In the genomic region with DNA sequence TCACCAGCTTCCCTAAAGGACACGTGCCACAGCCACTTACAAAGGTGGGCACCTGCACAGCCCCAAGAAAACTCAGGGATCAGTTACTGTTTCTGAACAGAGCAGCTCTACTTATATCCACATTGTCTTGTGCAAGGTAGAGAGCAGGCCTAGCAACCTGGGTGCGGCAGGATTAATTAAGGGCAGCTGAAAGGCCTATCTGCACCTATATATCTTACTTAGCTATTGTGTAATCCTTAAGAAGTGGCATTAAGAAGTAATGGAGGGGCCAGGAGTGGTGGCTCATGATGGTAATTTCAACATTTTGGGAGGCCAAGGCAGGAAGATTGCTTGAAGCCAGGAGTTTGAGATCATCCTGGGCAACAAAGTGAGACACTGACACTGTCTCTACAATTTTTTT, we compare ENCODE assay signal across 17 cellular contexts. TPM values are rescaled to one million over a fixed set of nuclear protein-coding genes. Genes with fewer than 3 reads are reported as not detected.
DNase-seq lines count a peak whose midpoint lies in the region; ATAC-seq, FAIRE-seq and TF ChIP-seq lines count a peak whose summit lies in the region.
"Had no signal": no experiment of that assay in that cellular context is flagged by ENCODE, and none has a peak within 500 bp of the region (broad histone marks: within the 10 kb centered on the region; RNA-seq: fewer than 3 reads in every experiment).

No MANE protein-coding gene starts in this region.

- H3K27ac ChIP-seq in IMR-90 (ENCODE audit: insufficient read depth, low read length) (no peak overlapping the region), K562 (ENCODE audit: extremely low read depth, low read depth, low read length) (no peak overlapping the region), suprapubic skin (peak overlapping the region; percentile 6), right cardiac atrium (ENCODE audit: low read length) (no peak overlapping the region)

- H3K9me1 ChIP-seq in IMR-90 (ENCODE audit: insufficient read depth, low read length), result no peaks in the 10 kb centered on the region
- H3K9me1 ChIP-seq in K562 (ENCODE audit: control insufficient read depth, insufficient read depth, low read length), result no peaks in the 10 kb centered on the region

- no peak overlapping the region for H3K4ac ChIP-seq in IMR-90 (ENCODE audit: low read depth, low read length)

- H3K23ac ChIP-seq in IMR-90 (ENCODE audit: low read depth, low read length), result no peak overlapping the region

- H2BK120ac ChIP-seq in IMR-90 (ENCODE audit: low read depth, low read length), result no peak overlapping the region

- H3K4me2 ChIP-seq in IMR-90 (ENCODE audit: low read depth, low read length), result no peak overlapping the region
- H3K4me2 ChIP-seq in K562 (ENCODE audit: insufficient read depth, low read length), result no peak overlapping the region
- H3K4me2 ChIP-seq: GM23338 had no signal

- H3K4me3 ChIP-seq in IMR-90 (ENCODE audit: insufficient read depth, low read depth, low read length) (no peak overlapping the region), K562 (no peak overlapping the region), suprapubic skin (no peak overlapping the region), right cardiac atrium (ENCODE audit: low read length) (no peak overlapping the region)
- H3K4me3 ChIP-seq: GM23338 had no signal

- TF ChIP-seq EP300 in K562 (IDR thresholded peaks at IDR 0.05; ENCODE audit: low read length), result no peak
- no peak for TF ChIP-seq EP300 in suprapubic skin (IDR thresholded peaks at IDR 0.05)

- CTCF ChIA-PET in IMR-90 (lab: Yijun Ruan, JAX) (no interaction called here), K562 (lab: Yijun Ruan, JAX; ENCODE audit: low intra/inter-chr PET ratio) (no interaction called here)

- H3K18ac ChIP-seq in IMR-90 (ENCODE audit: low read depth, low read length), result no peak overlapping the region

- TF ChIP-seq CTCF in IMR-90 (conservative IDR thresholded peaks at IDR 0.05; ENCODE audit: low read depth, low read length) (no peak), K562 (IDR thresholded peaks at IDR 0.05 in 2 of 3, conservative IDR thresholded peaks at IDR 0.05 in 1 of 3; ENCODE audit: insufficient read depth in 2 of 3, low read depth in 1 of 3, low read length in 3 of 3) (no peak), suprapubic skin (IDR thresholded peaks at IDR 0.05) (no peak)

- no peak for FAIRE-seq in K562 (lab: Jason Lieb, UNC)
- FAIRE-seq: HTR-8/SVneo had no signal

- no peak overlapping the region for H3K9ac ChIP-seq in IMR-90 (ENCODE audit: low read depth, low read length)
- no peak overlapping the region for H3K9ac ChIP-seq in K562 (ENCODE audit: insufficient read depth in 1 of 2, low read depth in 2 of 2, low read length in 2 of 2)

- H2AK5ac ChIP-seq in IMR-90 (ENCODE audit: low read depth, low read length), result no peak overlapping the region

- no peak overlapping the region for H2BK15ac ChIP-seq in IMR-90 (ENCODE audit: low read depth, low read length)

- TF ChIP-seq POLR2A in IMR-90 (IDR thresholded peaks at IDR 0.05; ENCODE audit: low read depth, low read length), result no peak
- no peak for TF ChIP-seq POLR2A in K562 (conservative IDR thresholded peaks at IDR 0.05)
- no peak for TF ChIP-seq POLR2A in suprapubic skin (IDR thresholded peaks at IDR 0.05)

- H3K14ac ChIP-seq in IMR-90 (replicated peaks; ENCODE audit: low read depth, low read length), result no peak overlapping the region

- no peak for ATAC-seq in IMR-90 (ENCODE audit: low read depth)
- no peak for ATAC-seq in K562
- ATAC-seq in right cardiac atrium, result no peak
- ATAC-seq: GM23338 had no signal

- no peaks in the 10 kb centered on the region for H3K79me1 ChIP-seq in IMR-90 (ENCODE audit: low read depth in 1 of 2, low read length in 2 of 2)

- DNase-seq in IMR-90, result no peak
- peak; percentile 84 for DNase-seq in NCI-H524 treated with DMSO at 0.1 percent for 48 hours (lab: John Stamatoyannopoulos, UW)
- no peak for DNase-seq in K562 (ENCODE audit: extremely low read depth in 1 of 4, low spot score in 3 of 4)
- DNase-seq in suprapubic skin (ENCODE audit: low spot score in 2 of 2), result no peak
- DNase-seq in effector CD4-positive, alpha-beta T cell, result no peak
- no peak for DNase-seq in NCI-H446 treated with DMSO at 0.1 percent for 48 hours (lab: John Stamatoyannopoulos, UW)
- no peak for DNase-seq in right cardiac atrium
- DNase-seq in NCI-H1436 (lab: John Stamatoyannopoulos, UW), result no peak
- DNase-seq: Caco-2; CD4-positive, CD25-positive, alpha-beta regulatory T cell; EL; KG1; NCI-H1694 treated with DMSO at 0.1 percent for 48 hours; NCI-H2107; NCI-H446 had no signal

- in situ Hi-C loops in IMR-90 (cut with MboI; ENCODE audit: low sequenced_read_pairs), result no loop called here
- in situ Hi-C loops in K562 (cut with MboI), result no loop called here

- H3K56ac ChIP-seq in IMR-90 (ENCODE audit: extremely low read depth, insufficient read depth, low read length), result no peak overlapping the region

- no peaks in the 10 kb centered on the region for H3K4me1 ChIP-seq in IMR-90 (ENCODE audit: control insufficient read depth, insufficient read depth, low read length)
- H3K4me1 ChIP-seq in K562 (replicated peaks in 1 of 2; ENCODE audit: control insufficient read depth in 2 of 2, insufficient read depth in 2 of 2, low read length in 2 of 2), result peaks cover 0 to 8% of the 10 kb centered on the region in 2 experiments; a peak in 2 of 5 replicates
- peaks cover 3% of the 10 kb centered on the region for H3K4me1 ChIP-seq in suprapubic skin
- H3K4me1 ChIP-seq in right cardiac atrium (ENCODE audit: control insufficient read depth, insufficient read depth, low read length), result peaks cover 6% of the 10 kb centered on the region
- H3K4me1 ChIP-seq: Caco-2 had no signal

- H4K5ac ChIP-seq in IMR-90 (ENCODE audit: low read depth, low read length), result no peak overlapping the region

- POLR2A ChIA-PET in IMR-90 (lab: Charles Lee; ENCODE audit: unreplicated experiment) (no interaction called here), K562 (lab: Yijun Ruan, JAX) (interaction anchor here (0.6 to 0.8 kb wide), 2 partner anchors 9 to 684 kb away, joined by 4 to 5 read pairs; no protein-coding TSS in a partner anchor)

- no peak overlapping the region for H2AFZ ChIP-seq in IMR-90 (replicated peaks; ENCODE audit: low read length, poor library complexity)
- H2AFZ ChIP-seq in K562 (ENCODE audit: low read depth, low read length), result no peak overlapping the region
- H2AFZ ChIP-seq: GM23338 had no signal

- no peak overlapping the region for H2BK5ac ChIP-seq in IMR-90 (ENCODE audit: low read depth, low read length, poor library complexity, severe bottlenecking)

- no peak overlapping the region for H4K91ac ChIP-seq in IMR-90 (ENCODE audit: insufficient read depth, low read depth, low read length)

- H4K8ac ChIP-seq in IMR-90 (ENCODE audit: low read depth in 2 of 2, low read length in 2 of 2), result no peak overlapping the region

- H3K9me3 ChIP-seq in IMR-90 (ENCODE audit: control insufficient read depth, insufficient read depth, low read length), result no peaks in the 10 kb centered on the region
- no peaks in the 10 kb centered on the region for H3K9me3 ChIP-seq in K562 (replicated peaks; ENCODE audit: control insufficient read depth, insufficient read depth, low read depth, low read length)
- no peaks in the 10 kb centered on the region for H3K9me3 ChIP-seq in suprapubic skin
- H3K9me3 ChIP-seq in right cardiac atrium (ENCODE audit: control insufficient read depth, low read length), result no peaks in the 10 kb centered on the region
- H3K9me3 ChIP-seq: Caco-2 had no signal

- H4K20me1 ChIP-seq in IMR-90 (ENCODE audit: insufficient read depth, low read length) (no peaks in the 10 kb centered on the region), K562 (replicated peaks; ENCODE audit: control insufficient read depth, insufficient read depth, low read length) (no peaks in the 10 kb centered on the region)

- intact Hi-C loops in IMR-90 (cut with micrococcal nuclease) (no loop called here), K562 (cut with micrococcal nuclease) (no loop called here), right cardiac atrium (cut with DNase I) (no loop called here)

- BruUV-seq in IMR-90 (replicated peaks; lab: Mats Ljungman, UMichigan) (no TSS peak), K562 (replicated peaks; lab: Mats Ljungman, UMichigan) (no TSS peak)

- no peaks in the 10 kb centered on the region for H3K79me2 ChIP-seq in K562 (ENCODE audit: control insufficient read depth, insufficient read depth, low read length)

- H3K36me3 ChIP-seq in IMR-90 (ENCODE audit: control insufficient read depth, insufficient read depth, low read length), result no peaks in the 10 kb centered on the region
- no peaks in the 10 kb centered on the region for H3K36me3 ChIP-seq in K562 (ENCODE audit: control insufficient read depth, insufficient read depth, low read length)
- no peaks in the 10 kb centered on the region for H3K36me3 ChIP-seq in suprapubic skin

- TF ChIP-seq RAD21 in IMR-90 (IDR thresholded peaks at IDR 0.05; ENCODE audit: low read length), result no peak
- no peak for TF ChIP-seq RAD21 in K562 (CRISPR knock-in tag; conservative IDR thresholded peaks at IDR 0.05 in 1 of 2, IDR thresholded peaks at IDR 0.05 in 1 of 2)

- no peak overlapping the region for H2AK9ac ChIP-seq in IMR-90 (replicated peaks; ENCODE audit: low read depth, low read length, poor library complexity)

- no peaks in the 10 kb centered on the region for H3K27me3 ChIP-seq in IMR-90 (ENCODE audit: control insufficient read depth, insufficient read depth, low read length)
- no peaks in the 10 kb centered on the region for H3K27me3 ChIP-seq in K562 (ENCODE audit: control insufficient read depth in 2 of 2, insufficient read depth in 2 of 2, low read length in 2 of 2)
- H3K27me3 ChIP-seq in suprapubic skin, result no peaks in the 10 kb centered on the region
- H3K27me3 ChIP-seq in right cardiac atrium (ENCODE audit: control insufficient read depth, insufficient read depth), result no peaks in the 10 kb centered on the region

- no CpG with 5 or more reads among the region's 2 CpGs for WGBS in IMR-90 (ENCODE audit: extremely low coverage in 2 of 2, insufficient read length in 1 of 2), 2 experiments
- WGBS in K562 (ENCODE audit: insufficient coverage, low coverage, missing lambda C conversion rate), result 14% methylated on average over 2 of the region's 2 CpGs
- WGBS in suprapubic skin, result 90% methylated on average over 2 of the region's 2 CpGs
- 90% methylated on average over 2 of the region's 2 CpGs for WGBS in right cardiac atrium

- dilution Hi-C loops in IMR-90 (cut with HindIII; ENCODE audit: low sequenced_read_pairs, unreplicated experiment), result no loop called here

- no peak overlapping the region for H2BK20ac ChIP-seq in IMR-90 (ENCODE audit: low read depth, low read length)

RNA-seq across cellular contexts. Expression of gene ARL5A, which starts 12.8 kb away (rescaled TPM):
- total RNA-seq in IMR-90 (2012; rRNA removed) (45.5 and 89.2 TPM in 2 replicates), K562 (2014; rRNA removed) (117 and 132 TPM in 2 replicates), K562 (2014; rRNA removed; fragmentation: Illumina TruSeq; extraction: Trizol) (102 and 118 TPM in 2 replicates), K562 (2015; rRNA removed; fragmentation: Illumina TruSeq; extraction: Trizol) (76.1 and 101 TPM in 2 replicates), K562 (2021) (92.2 and 94.3 TPM in 2 replicates), suprapubic skin (100 to 1,000 TPM in 1 of 4 donors, 10 to 100 TPM in 3; 76.7 to 124 (median 94.5) TPM), right cardiac atrium (100 to 1,000 TPM in 2 of 4 donors, 10 to 100 TPM in 2; 81.5 to 119 (median 99.5) TPM)
- polyA plus RNA-seq in IMR-90 (2012; rRNA removed) (16.6 and 22.3 TPM in 2 replicates), K562 (2011; rRNA removed) (65.1 and 71.1 TPM in 2 replicates), K562 (2014; fragmentation: Illumina TruSeq; extraction: Trizol) (85.4 and 88.4 TPM in 2 replicates), K562 (2014; fragmentation: Nextera tagmentation; extraction: Ambion mirVana) (10 to 100 TPM; 16.3 to 16.9 TPM), K562 (2014; rRNA removed) (74.8 and 75.6 TPM in 2 replicates), right cardiac atrium (26.8 TPM)
- polyA plus RNA-seq in IMR-90 (2012; cell fraction: cytosol; rRNA removed), result 2.4 and 3.9 TPM in 2 replicates
- polyA plus RNA-seq in IMR-90 (2012; cell fraction: nucleus; rRNA removed; ENCODE audit: low replicate concordance), result 1.4 and 5.8 TPM in 2 replicates
- total RNA-seq in K562 (2011; cell fraction: chromatin; rRNA removed; ENCODE audit: low replicate concordance), result 74.2 and 178 TPM in 2 replicates
- total RNA-seq in K562 (2011; cell fraction: nucleolus; rRNA removed), result 34.4 and 36.5 TPM in 2 replicates
- total RNA-seq in K562 (2011; cell fraction: nucleoplasm; rRNA removed), result 75.4 and 160 TPM in 2 replicates
- 22.9 and 43.5 TPM in 2 replicates for polyA plus RNA-seq in K562 (2011; cell fraction: cytosol; rRNA removed)
- polyA plus RNA-seq in K562 (2011; cell fraction: nucleus; rRNA removed), result 46.1 and 59.3 TPM in 2 replicates
- polyA plus RNA-seq in K562 (2012), result 41.6 and 51.1 TPM in 2 replicates
- polyA minus RNA-seq in K562 (2011; rRNA and poly(A)+ RNA removed), result 144 and 168 TPM in 2 replicates
- 50.1 and 63.7 TPM in 2 replicates for polyA minus RNA-seq in K562 (2011; cell fraction: cytosol; rRNA and poly(A)+ RNA removed)
- 63.5 and 96.7 TPM in 2 replicates for polyA minus RNA-seq in K562 (2011; cell fraction: nucleus; rRNA and poly(A)+ RNA removed)
